In the genomic region with DNA sequence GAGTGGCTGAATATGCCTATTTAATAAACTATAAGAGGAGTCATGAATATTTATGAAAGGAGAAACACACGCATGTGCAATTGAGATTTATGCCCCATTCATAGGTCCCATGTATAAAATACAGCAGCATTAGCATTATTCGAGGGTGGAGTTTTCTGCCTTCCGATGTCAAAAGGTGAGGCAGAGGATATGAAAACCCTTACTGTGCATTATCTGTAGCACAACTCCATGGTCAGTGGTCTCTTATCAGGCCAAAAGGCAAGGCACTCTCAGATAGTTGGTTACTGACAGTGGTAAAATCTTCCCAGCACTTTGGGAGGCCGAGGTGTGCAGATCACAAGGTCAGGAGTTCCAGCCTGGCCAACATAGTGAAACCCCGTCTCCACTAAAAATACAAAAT, we compare ENCODE assay signal across 33 cellular contexts.
"Had no signal": no experiment of that assay in that cellular context is flagged by ENCODE, and none has a peak within 500 bp of the region (broad histone marks: within the 10 kb centered on the region; RNA-seq: fewer than 3 reads in every experiment).

No MANE protein-coding gene starts in this region.

- ATAC-seq: activated CD8-positive, alpha-beta T cell treated with anti-CD3 and anti-CD28 coated beads for 36 hours; activated naive CD4-positive, alpha-beta T cell treated with anti-CD3 and anti-CD28 coated beads, Interleukin-2, amount 50 U/mL, for 72 hours; activated T-cell treated with anti-CD3 and anti-CD28 coated beads, Interleukin-2, amount 50 U/mL, for 4 hours; activated T-cell treated with anti-CD3 and anti-CD28 coated beads, Interleukin-2, amount 50 U/mL, for 72 hours; activated T-helper 17 cell treated with anti-CD3 and anti-CD28 coated beads, Interleukin-2, amount 50 U/mL, for 72 hours; body of pancreas had no signal

- H3K36me3 ChIP-seq: adrenal gland, brain microvascular endothelial cell, breast epithelium had no signal

- H3K4me3 ChIP-seq: adrenal gland, body of pancreas, breast epithelium had no signal

- H3K9me3 ChIP-seq: adrenal gland, body of pancreas, breast epithelium had no signal

- FAIRE-seq: astrocyte, TTC549 had no signal

- DNase-seq: activated B cell treated with CpG ODN at 0.5 μM for 24 hours; activated CD4-positive, alpha-beta memory T cell treated with anti-CD3 and anti-CD28 coated beads for 36 hours; activated CD4-positive, alpha-beta T cell treated with anti-CD3 and anti-CD28 coated beads for 4 hours; activated CD4-positive, alpha-beta T cell treated with anti-CD3 and anti-CD28 coated beads, Interleukin-2, amount 10 ng/mL, durations not matched to agents 24 days and 14 days; activated CD4-positive, alpha-beta T cell treated with anti-CD3 and anti-CD28 coated beads, Interleukin-2, amount 50 U/mL, for 1 hour; activated CD4-positive, alpha-beta T cell treated with anti-CD3 and anti-CD28 coated beads, Interleukin-2, amount 50 U/mL, for 4 hours; activated CD4-positive, CD25-positive, alpha-beta regulatory T cell treated with anti-CD3 and anti-CD28 coated beads, Interleukin-2, amount 50 U/mL, for 72 hours; activated CD8-positive, alpha-beta memory T cell treated with anti-CD3 and anti-CD28 coated beads, Interleukin-2, amount 50 U/mL, for 4 hours; activated CD8-positive, alpha-beta T cell treated with anti-CD3 and anti-CD28 coated beads for 36 hours; activated effector memory CD4-positive, alpha-beta T cell treated with anti-CD3 and anti-CD28 coated beads, Interleukin-2, amount 50 U/mL, for 16 hours; activated gamma-delta T cell treated with Interleukin-2 at 50 U/mL for 16 hours; activated naive CD4-positive, alpha-beta T cell; activated naive CD4-positive, alpha-beta T cell treated with anti-CD3 and anti-CD28 coated beads for 36 hours; activated naive CD4-positive, alpha-beta T cell treated with anti-CD3 and anti-CD28 coated beads, Interleukin-2, amount 50 U/mL, for 16 hours; activated naive CD8-positive, alpha-beta T cell treated with anti-CD3 and anti-CD28 coated beads for 36 hours; activated T-cell treated with anti-CD3 and anti-CD28 coated beads for 4 hours; activated T-cell treated with anti-CD3 and anti-CD28 coated beads, Interleukin-2, amount 50 U/mL, for 1 hour; activated T-cell treated with anti-CD3 and anti-CD28 coated beads, Interleukin-2, amount 50 U/mL, for 4 hours; activated T-cell treated with anti-CD3 and anti-CD28 coated beads, Interleukin-2, amount 50 U/mL, for 72 hours; adrenal gland; amniotic stem cell; aorta; body of pancreas; brain microvascular endothelial cell; central memory CD4-positive, alpha-beta T cell; T-helper 2 cell; T-helper 9 cell had no signal

- H3K27ac ChIP-seq: adrenal gland, body of pancreas, brain microvascular endothelial cell, breast epithelium, VCaP had no signal

- H3K4me1 ChIP-seq: adrenal gland, body of pancreas, breast epithelium had no signal

- H3K27me3 ChIP-seq: adrenal gland, body of pancreas, brain microvascular endothelial cell, breast epithelium had no signal
